ENCODE assay signal across 18 cellular contexts in the genomic region with DNA sequence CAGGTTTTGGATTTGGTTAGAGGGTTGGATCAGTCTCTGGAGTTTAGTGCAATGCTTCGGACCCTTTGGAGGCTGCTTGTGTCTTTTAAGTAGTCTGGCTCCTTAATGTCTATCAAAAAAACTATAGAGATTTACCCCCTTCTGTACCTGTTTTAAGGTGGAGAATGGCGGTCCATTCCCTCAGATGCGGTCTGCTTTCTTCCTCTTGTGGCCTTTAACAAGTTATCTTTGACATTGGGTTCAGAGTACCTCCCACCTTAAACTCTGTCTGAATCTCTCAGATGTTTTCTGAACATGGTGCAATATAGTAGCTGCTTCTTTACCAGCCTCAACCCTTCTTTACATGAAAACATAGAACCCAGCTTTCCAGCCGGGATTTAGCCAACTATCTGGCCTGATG. TPM values are rescaled to one million over a fixed set of nuclear protein-coding genes. Genes with fewer than 3 reads are reported as not detected.
A peak's percentile ranks its signal among the peaks of the same experiment; 100 is the strongest.
DNase-seq lines count a peak whose midpoint lies in the region; ATAC-seq and TF ChIP-seq lines count a peak whose summit lies in the region.
"Had no signal": no experiment of that assay in that cellular context is flagged by ENCODE, and none has a peak within 500 bp of the region (broad histone marks: within the 10 kb centered on the region; RNA-seq: fewer than 3 reads in every experiment).

No MANE protein-coding gene starts in this region.

- no peaks in the 10 kb centered on the region for H3K27me3 Mint-ChIP-seq in T-helper 2 cell treated with Interferon-gamma antibody and Interleukin-4, amounts not matched to agents 5 μg/mL and 100 μg/mL, for 36 hours (ENCODE audit: low read depth)
- H3K27me3 Mint-ChIP-seq in IgD-negative memory B cell (no peaks in the 10 kb centered on the region), nephron progenitor cell (ENCODE audit: low read depth, poor library complexity) (peaks cover 7% of the 10 kb centered on the region)
- no peaks in the 10 kb centered on the region for H3K27me3 Mint-ChIP-seq in activated naive CD8-positive, alpha-beta T cell

- intact Hi-C loops in transverse colon (cut with DNase I; ENCODE audit: low total_unique reads) = no loop called here

- peaks cover 20% of the 10 kb centered on the region for H3K36me3 Mint-ChIP-seq in T-helper 2 cell treated with Interferon-gamma antibody and Interleukin-4, amounts not matched to agents 5 μg/mL and 100 μg/mL, for 36 hours (ENCODE audit: low read depth)
- H3K36me3 Mint-ChIP-seq in IgD-negative memory B cell (no peaks in the 10 kb centered on the region), nephron progenitor cell (ENCODE audit: low read depth) (peaks cover 24% of the 10 kb centered on the region)
- no peaks in the 10 kb centered on the region for H3K36me3 Mint-ChIP-seq in activated naive CD8-positive, alpha-beta T cell

- in situ Hi-C loops in transverse colon (cut with MboI; ENCODE audit: low pct_ligation_motif_present in 1 of 4, low pct_unique_long_range_greater_than_20kb in 1 of 4, low sequenced_read_pairs in 3 of 4) = no loop called here

- H3K4me3 Mint-ChIP-seq in T-helper 2 cell treated with Interferon-gamma antibody and Interleukin-4, amounts not matched to agents 5 μg/mL and 100 μg/mL, for 36 hours = peak overlapping the region; percentile 94
- H3K4me3 Mint-ChIP-seq in IgD-negative memory B cell = peak overlapping the region in 3 of 4 donors; percentile 74 to 99 (median 88)
- H3K4me3 Mint-ChIP-seq in activated naive CD8-positive, alpha-beta T cell = peak overlapping the region; percentile 100
- H3K4me3 Mint-ChIP-seq in nephron progenitor cell = peak overlapping the region; percentile 97

- no peak for DNase-seq in T-helper 2 cell treated with Interferon-gamma antibody and Interleukin-4, amounts not matched to agents 5 μg/mL and 100 μg/mL, for 36 hours (ENCODE audit: low spot score)
- DNase-seq in T-helper 2 cell = no peak
- DNase-seq in nephron progenitor cell = no peak
- DNase-seq in NCI-H2171 treated with DMSO at 0.1 percent for 48 hours (lab: John Stamatoyannopoulos, UW) = no peak
- no peak for DNase-seq in transverse colon
- DNase-seq: activated effector memory CD4-positive, alpha-beta T cell treated with Interleukin-2 at 50 U/mL for 16 hours; central memory CD4-positive, alpha-beta T cell; head of caudate nucleus; left lung; NCI-H2029; NCI-H82; SHP77 treated with DMSO at 0.1 percent for 48 hours; WERI-Rb-1 had no signal

- no peaks in the 10 kb centered on the region for H3K36me3 ChIP-seq in transverse colon
- H3K36me3 ChIP-seq: neutrophil had no signal

- H3K27ac Mint-ChIP-seq in T-helper 2 cell treated with Interferon-gamma antibody and Interleukin-4, amounts not matched to agents 5 μg/mL and 100 μg/mL, for 36 hours = peak overlapping the region; percentile 60
- peak overlapping the region in 2 of 3 donors; percentile 48 to 78 for H3K27ac Mint-ChIP-seq in IgD-negative memory B cell
- H3K27ac Mint-ChIP-seq in activated naive CD8-positive, alpha-beta T cell = no peak overlapping the region
- H3K27ac Mint-ChIP-seq in nephron progenitor cell = no peak overlapping the region

- WGBS in transverse colon (ENCODE audit: low coverage in 1 of 2), 2 donors = 83 to 87% methylated on average over 4 of the region's 4 CpGs

- TF ChIP-seq CTCF in nephron progenitor cell (IDR thresholded peaks at IDR 0.05) (no peak), transverse colon (IDR thresholded peaks at IDR 0.05) (no peak)

- H3K4me3 ChIP-seq in transverse colon = no peak overlapping the region
- H3K4me3 ChIP-seq: smooth muscle cell had no signal

- no peaks in the 10 kb centered on the region for H3K9me3 Mint-ChIP-seq in T-helper 2 cell treated with Interferon-gamma antibody and Interleukin-4, amounts not matched to agents 5 μg/mL and 100 μg/mL, for 36 hours
- no peaks in the 10 kb centered on the region for H3K9me3 Mint-ChIP-seq in IgD-negative memory B cell
- H3K9me3 Mint-ChIP-seq in activated naive CD8-positive, alpha-beta T cell (ENCODE audit: low read depth) = no peaks in the 10 kb centered on the region
- H3K9me3 Mint-ChIP-seq in nephron progenitor cell = no peaks in the 10 kb centered on the region

- H3K27ac ChIP-seq in transverse colon = no peak overlapping the region
- H3K27ac ChIP-seq: left lung, neutrophil, WERI-Rb-1 had no signal

- peaks cover 11 to 42% (median 19%) of the 10 kb centered on the region in 4 donors for H3K4me1 ChIP-seq in transverse colon

- H3K4me1 Mint-ChIP-seq in T-helper 2 cell treated with Interferon-gamma antibody and Interleukin-4, amounts not matched to agents 5 μg/mL and 100 μg/mL, for 36 hours (ENCODE audit: low read depth) = peaks cover 31% of the 10 kb centered on the region
- H3K4me1 Mint-ChIP-seq in IgD-negative memory B cell = peaks cover 28 to 45% (median 30%) of the 10 kb centered on the region in 3 donors
- peaks cover 49% of the 10 kb centered on the region for H3K4me1 Mint-ChIP-seq in activated naive CD8-positive, alpha-beta T cell (ENCODE audit: low read depth)
- peaks cover 87% of the 10 kb centered on the region for H3K4me1 Mint-ChIP-seq in nephron progenitor cell

- TF ChIP-seq EP300 in transverse colon (IDR thresholded peaks at IDR 0.05; ENCODE audit: low read depth) = no peak

- TF ChIP-seq POLR2A in transverse colon (IDR thresholded peaks at IDR 0.05) = no peak

- H3K27me3 ChIP-seq in transverse colon = no peaks in the 10 kb centered on the region
- H3K27me3 ChIP-seq: left lung, neutrophil had no signal

- no peaks in the 10 kb centered on the region for H3K9me3 ChIP-seq in transverse colon
- H3K9me3 ChIP-seq: left lung, neutrophil had no signal

- ATAC-seq in HG03108 (IDR thresholded peaks at IDR 0.05; ENCODE audit: unreplicated experiment) = no peak
- ATAC-seq: left lung had no signal

RNA-seq across cellular contexts. Expression of a gene that starts 2.4 kb away (rescaled TPM):
- 26.8 TPM for polyA plus RNA-seq in IgD-negative memory B cell
- 10 to 100 TPM in 1 of 4 donors, 1 to 10 TPM in 3; 2.0 to 13.0 (median 7.9) TPM for total RNA-seq in transverse colon

RNA-seq across cellular contexts. Expression of a gene that starts 57.3 kb away (rescaled TPM):
- polyA plus RNA-seq in IgD-negative memory B cell = 0.16 TPM
- total RNA-seq in transverse colon = 1 to 10 TPM; 2.2 to 6.7 (median 4.6) TPM

Comparison
In these comparisons a context has a peak if more than half of its experiments do, and no peak if none do; other contexts are left out.
1. H3K27ac Mint-ChIP-seq: peak in T-helper 2 cell treated with Interferon-gamma antibody and Interleukin-4, amounts not matched to agents 5 μg/mL and 100 μg/mL, for 36 hours (single experiment) and IgD-negative memory B cell (2 of 3); none in activated naive CD8-positive, alpha-beta T cell (single experiment) and nephron progenitor cell (single experiment).
2. Peak in every context shown above with its lines, with median percentiles within 50 percentile points of each other: H3K4me3 Mint-ChIP-seq.